33 cellular contexts compared by ENCODE assay signal in genomic region chr20:24245093-24245492, GRCh38.
"Had no signal": no experiment of that assay in that cellular context is flagged by ENCODE, and none has a peak within 500 bp of the region (broad histone marks: within the 10 kb centered on the region; RNA-seq: fewer than 3 reads in every experiment).

No MANE protein-coding gene starts in this region.

- H3K36me3 ChIP-seq: ascending aorta, cardiac muscle cell had no signal

- ATAC-seq: activated CD8-positive, alpha-beta memory T cell treated with anti-CD3 and anti-CD28 coated beads, Interleukin-2, amount 10 ng/mL, durations not matched to agents 7 days and 5 days; activated CD8-positive, alpha-beta T cell treated with anti-CD3 and anti-CD28 coated beads for 36 hours; activated naive CD8-positive, alpha-beta T cell treated with anti-CD3 and anti-CD28 coated beads, Interleukin-2, amount 50 U/mL, for 24 hours had no signal

- H3K4me3 ChIP-seq: ascending aorta, cardiac muscle cell had no signal

- H3K27me3 ChIP-seq: ascending aorta had no signal

- H3K9me3 ChIP-seq: ascending aorta had no signal

- H3K27me3 Mint-ChIP-seq: activated naive CD4-positive, alpha-beta T cell treated with anti-CD3 and anti-CD28 coated beads, Interleukin-2, amount 10 ng/mL, durations not matched to agents 7 days and 5 days had no signal

- H3K27ac ChIP-seq: ascending aorta, cardiac muscle cell, VCaP had no signal

- FAIRE-seq: bronchial epithelial cell, TTC549 had no signal

- H3K4me1 ChIP-seq: ascending aorta had no signal

- H3K27ac Mint-ChIP-seq: activated B cell treated with CpG ODN at 0.5 μM for 24 hours; activated CD4-positive, alpha-beta memory T cell treated with anti-CD3 and anti-CD28 coated beads for 36 hours; activated CD4-positive, alpha-beta T cell treated with anti-CD3 and anti-CD28 coated beads, Interleukin-2, amount 10 ng/mL, durations not matched to agents 7 days and 5 days; activated CD8-positive, alpha-beta memory T cell treated with anti-CD3 and anti-CD28 coated beads, Interleukin-2, amount 10 ng/mL, durations not matched to agents 7 days and 5 days; activated CD8-positive, alpha-beta T cell treated with anti-CD3 and anti-CD28 coated beads for 36 hours; activated naive CD4-positive, alpha-beta T cell treated with anti-CD3 and anti-CD28 coated beads, Interleukin-2, amount 10 ng/mL, durations not matched to agents 7 days and 5 days; activated naive CD4-positive, alpha-beta T cell treated with anti-CD3 and anti-CD28 coated beads, Interleukin-2, amount 50 U/mL, for 24 hours; activated naive CD8-positive, alpha-beta T cell; activated naive CD8-positive, alpha-beta T cell treated with anti-CD3 and anti-CD28 coated beads, Interleukin-2, amount 10 ng/mL, durations not matched to agents 7 days and 5 days; activated naive CD8-positive, alpha-beta T cell treated with anti-CD3 and anti-CD28 coated beads, Interleukin-2, amount 50 U/mL, for 24 hours; activated T-cell treated with anti-CD3 and anti-CD28 coated beads, Interleukin-2, amount 50 U/mL, for 24 hours; activated T-helper 2 cell treated with anti-CD3 and anti-CD28 coated beads, Interferon-gamma antibody, Interleukin-2, Interleukin-4, amounts not matched to agents 10 μg/mL and 5 μg/mL and 100 μg/mL, durations not matched to agents 14 hours and 24 hours and 36 hours; brain; T-helper 1 cell treated with Interleukin-12 subunit alpha and Interleukin-12 subunit beta and Interleukin-4 antibody, amounts not matched to agents 30 μg/mL and 1 μg/mL, for 36 hours; T-helper 2 cell treated with Interferon-gamma antibody and Interleukin-4, amounts not matched to agents 5 μg/mL and 100 μg/mL, for 36 hours had no signal

- DNase-seq: activated B cell treated with CpG ODN at 0.5 μM for 24 hours; activated CD4-positive, alpha-beta memory T cell treated with anti-CD3 and anti-CD28 coated beads for 36 hours; activated CD4-positive, alpha-beta T cell treated with anti-CD3 and anti-CD28 coated beads for 4 hours; activated CD4-positive, alpha-beta T cell treated with anti-CD3 and anti-CD28 coated beads, Interleukin-2, amount 10 ng/mL, durations not matched to agents 7 days and 5 days; activated CD4-positive, CD25-positive, alpha-beta regulatory T cell treated with anti-CD3 and anti-CD28 coated beads, Interleukin-2, amount 50 U/mL, for 72 hours; activated CD8-positive, alpha-beta memory T cell treated with anti-CD3 and anti-CD28 coated beads, Interleukin-2, amount 10 ng/mL, durations not matched to agents 7 days and 5 days; activated CD8-positive, alpha-beta memory T cell treated with anti-CD3 and anti-CD28 coated beads, Interleukin-2, amount 50 U/mL, for 48 hours; activated CD8-positive, alpha-beta T cell treated with anti-CD3 and anti-CD28 coated beads for 36 hours; activated effector memory CD4-positive, alpha-beta T cell treated with Interleukin-2 at 50 U/mL for 16 hours; activated gamma-delta T cell; activated naive CD4-positive, alpha-beta T cell treated with anti-CD3 and anti-CD28 coated beads, Interleukin-2, amount 10 ng/mL, durations not matched to agents 7 days and 5 days; activated naive CD4-positive, alpha-beta T cell treated with Interleukin-2 at 50 U/mL for 16 hours; activated naive CD8-positive, alpha-beta T cell treated with anti-CD3 and anti-CD28 coated beads, Interleukin-2, amount 10 ng/mL, durations not matched to agents 7 days and 5 days; activated naive CD8-positive, alpha-beta T cell treated with anti-CD3 and anti-CD28 coated beads, Interleukin-2, amount 50 U/mL, for 24 hours; activated T-cell treated with anti-CD3 and anti-CD28 coated beads, Interleukin-2, amount 50 U/mL, for 24 hours; activated T-cell treated with anti-CD3 and anti-CD28 coated beads, Interleukin-2, amount 50 U/mL, for 48 hours; amygdala; anterior cingulate cortex; caudate nucleus; T-helper 1 cell; T-helper 2 cell; T-helper 9 cell had no signal

- H3K36me3 Mint-ChIP-seq: activated CD4-positive, alpha-beta memory T cell treated with anti-CD3 and anti-CD28 coated beads for 36 hours; activated CD8-positive, alpha-beta memory T cell treated with anti-CD3 and anti-CD28 coated beads, Interleukin-2, amount 10 ng/mL, durations not matched to agents 7 days and 5 days; activated naive CD4-positive, alpha-beta T cell treated with anti-CD3 and anti-CD28 coated beads, Interleukin-2, amount 10 ng/mL, durations not matched to agents 7 days and 5 days; activated naive CD8-positive, alpha-beta T cell treated with anti-CD3 and anti-CD28 coated beads, Interleukin-2, amount 10 ng/mL, durations not matched to agents 7 days and 5 days; brain had no signal

- H3K9me3 Mint-ChIP-seq: activated CD4-positive, alpha-beta T cell treated with anti-CD3 and anti-CD28 coated beads, Interleukin-2, amount 10 ng/mL, durations not matched to agents 7 days and 5 days; activated naive CD4-positive, alpha-beta T cell treated with anti-CD3 and anti-CD28 coated beads, Interleukin-2, amount 10 ng/mL, durations not matched to agents 7 days and 5 days; T-helper 1 cell treated with Interleukin-12 subunit alpha and Interleukin-12 subunit beta and Interleukin-4 antibody, amounts not matched to agents 30 μg/mL and 1 μg/mL, for 36 hours had no signal

- H3K4me3 Mint-ChIP-seq: activated B cell treated with CpG ODN at 0.5 μM for 24 hours; activated CD4-positive, alpha-beta memory T cell treated with anti-CD3 and anti-CD28 coated beads for 36 hours; activated CD4-positive, alpha-beta T cell treated with anti-CD3 and anti-CD28 coated beads, Interleukin-2, amount 10 ng/mL, durations not matched to agents 7 days and 5 days; activated CD8-positive, alpha-beta memory T cell treated with anti-CD3 and anti-CD28 coated beads, Interleukin-2, amount 10 ng/mL, durations not matched to agents 7 days and 5 days; activated CD8-positive, alpha-beta T cell treated with anti-CD3 and anti-CD28 coated beads for 36 hours; activated naive CD4-positive, alpha-beta T cell treated with anti-CD3 and anti-CD28 coated beads, Interleukin-2, amount 10 ng/mL, durations not matched to agents 7 days and 5 days; activated naive CD4-positive, alpha-beta T cell treated with anti-CD3 and anti-CD28 coated beads, Interleukin-2, amount 50 U/mL, for 24 hours; activated naive CD8-positive, alpha-beta T cell; activated naive CD8-positive, alpha-beta T cell treated with anti-CD3 and anti-CD28 coated beads, Interleukin-2, amount 10 ng/mL, durations not matched to agents 7 days and 5 days; activated naive CD8-positive, alpha-beta T cell treated with anti-CD3 and anti-CD28 coated beads, Interleukin-2, amount 50 U/mL, for 24 hours; activated T-cell treated with anti-CD3 and anti-CD28 coated beads, Interleukin-2, amount 50 U/mL, for 24 hours; brain; T-helper 1 cell treated with Interleukin-12 subunit alpha and Interleukin-12 subunit beta and Interleukin-4 antibody, amounts not matched to agents 30 μg/mL and 1 μg/mL, for 36 hours; T-helper 2 cell treated with Interferon-gamma antibody and Interleukin-4, amounts not matched to agents 5 μg/mL and 100 μg/mL, for 36 hours had no signal

- H3K4me1 Mint-ChIP-seq: activated B cell treated with CpG ODN at 0.5 μM for 24 hours; activated CD4-positive, alpha-beta T cell treated with anti-CD3 and anti-CD28 coated beads, Interleukin-2, amount 10 ng/mL, durations not matched to agents 7 days and 5 days; activated CD8-positive, alpha-beta memory T cell treated with anti-CD3 and anti-CD28 coated beads, Interleukin-2, amount 10 ng/mL, durations not matched to agents 7 days and 5 days; activated naive CD4-positive, alpha-beta T cell treated with anti-CD3 and anti-CD28 coated beads, Interleukin-2, amount 10 ng/mL, durations not matched to agents 7 days and 5 days; activated naive CD4-positive, alpha-beta T cell treated with anti-CD3 and anti-CD28 coated beads, Interleukin-2, amount 50 U/mL, for 24 hours; activated naive CD8-positive, alpha-beta T cell treated with anti-CD3 and anti-CD28 coated beads, Interleukin-2, amount 50 U/mL, for 24 hours; brain had no signal
